13 cellular contexts compared by ENCODE assay signal in genomic region chr14:71400821-71401447, GRCh38.
DNase-seq lines count a peak whose midpoint lies in the region; ATAC-seq, FAIRE-seq and TF ChIP-seq lines count a peak whose summit lies in the region.
"Had no signal": no experiment of that assay in that cellular context is flagged by ENCODE, and none has a peak within 500 bp of the region (broad histone marks: within the 10 kb centered on the region; RNA-seq: fewer than 3 reads in every experiment).

No MANE protein-coding gene starts in this region.

- H3K9me2 ChIP-seq in Loucy (replicated peaks; ENCODE audit: low read depth, low read length), result no peaks in the 10 kb centered on the region

- no peaks in the 10 kb centered on the region for H3K27me3 ChIP-seq in Loucy (ENCODE audit: insufficient read depth, low read length, poor library complexity, severe bottlenecking)
- H3K27me3 ChIP-seq in adrenal gland, result no peaks in the 10 kb centered on the region

- no peak overlapping the region for H2AFZ ChIP-seq in Loucy (ENCODE audit: low read length)

- peaks cover 5% of the 10 kb centered on the region for H3K9me3 Mint-ChIP-seq in nephron progenitor cell

- H3K4me2 ChIP-seq in Loucy (ENCODE audit: low read depth, low read length, poor library complexity, severe bottlenecking), result peak overlapping the region; percentile 41

- TF ChIP-seq CTCF in Loucy (conservative IDR thresholded peaks at IDR 0.05; ENCODE audit: low read length) (no peak), astrocyte of the cerebellum (IDR thresholded peaks at IDR 0.05; ENCODE audit: low read depth, low read length, missing control alignments) (no peak), nephron progenitor cell (IDR thresholded peaks at IDR 0.05) (no peak), adrenal gland (IDR thresholded peaks at IDR 0.05) (no peak)

- peak; percentile 95 for FAIRE-seq in GM12891 (lab: Jason Lieb, UNC)

- TF ChIP-seq POLR2A in GM12891 (IDR thresholded peaks at IDR 0.05; ENCODE audit: low read depth, low read length) (0 out of 2 replicates have a peak, but pooled peaks have one; percentile 46), adrenal gland (IDR thresholded peaks at IDR 0.05) (no peak)

- peak overlapping the region; percentile 3 for H3K9ac ChIP-seq in Loucy (ENCODE audit: low read depth, low read length, poor library complexity, severe bottlenecking)

- H3K4me3 ChIP-seq in Loucy (ENCODE audit: low read length, poor library complexity, severe bottlenecking), result peak overlapping the region; percentile 2
- no peak overlapping the region for H3K4me3 ChIP-seq in astrocyte of the cerebellum (ENCODE audit: low read depth, low read length)
- H3K4me3 ChIP-seq in adrenal gland, result no peak overlapping the region
- H3K4me3 ChIP-seq: skin epidermis had no signal

- H3K4me1 ChIP-seq in Loucy (ENCODE audit: insufficient read depth, low read length, poor library complexity, severe bottlenecking), result peaks cover 33% of the 10 kb centered on the region
- H3K4me1 ChIP-seq in adrenal gland (replicated peaks in 1 of 2), result peaks cover 4 to 40% of the 10 kb centered on the region in 2 donors

- H3K27ac ChIP-seq in adrenal gland, result no peak overlapping the region
- H3K27ac ChIP-seq: RWPE1 had no signal

- H3K9me3 ChIP-seq in Loucy (ENCODE audit: insufficient read depth, low read depth, low read length), result no peaks in the 10 kb centered on the region
- H3K9me3 ChIP-seq in adrenal gland (replicated peaks in 1 of 3), result no peaks in the 10 kb centered on the region

- H3K27ac Mint-ChIP-seq in nephron progenitor cell, result peak overlapping the region; percentile 44

- DNase-seq in GM12891 (ENCODE audit: insufficient read length, low spot score) (no peak), astrocyte of the cerebellum (ENCODE audit: low read depth) (peak; percentile 12), nephron progenitor cell (no peak), KG1 (lab: John Stamatoyannopoulos, UW) (no peak), adrenal gland (no peak), NCI-H1436 (lab: John Stamatoyannopoulos, UW) (no peak)
- DNase-seq: DMS53; effector CD8-positive, alpha-beta T cell; NCI-H146 had no signal

- H3K4me3 Mint-ChIP-seq in nephron progenitor cell, result no peak overlapping the region

- H3K4me1 Mint-ChIP-seq in nephron progenitor cell, result peaks cover 15% of the 10 kb centered on the region

- intact Hi-C loops in adrenal gland (cut with DNase I), result no loop called here

- no peaks in the 10 kb centered on the region for H3F3A ChIP-seq in Loucy (ENCODE audit: low read depth)

- no peaks in the 10 kb centered on the region for H3K27me3 Mint-ChIP-seq in nephron progenitor cell (ENCODE audit: low read depth, poor library complexity)

- peaks cover 27% of the 10 kb centered on the region for H4K20me1 ChIP-seq in Loucy (ENCODE audit: insufficient read depth, low read length, poor library complexity, severe bottlenecking)

- in situ Hi-C loops in astrocyte of the cerebellum (cut with HindIII; ENCODE audit: low sequenced_read_pairs), result no loop called here

- H3K36me3 ChIP-seq in Loucy (ENCODE audit: insufficient read depth, low read length) (peaks cover 10% of the 10 kb centered on the region), adrenal gland (replicated peaks in 1 of 2) (no peaks in the 10 kb centered on the region)

- H3K36me3 Mint-ChIP-seq in nephron progenitor cell (ENCODE audit: low read depth), result peaks cover 14% of the 10 kb centered on the region

- 50 to 57% (median 54%) methylated on average over 3 of the region's 3 CpGs for WGBS in adrenal gland, 4 donors

- H3K79me2 ChIP-seq in Loucy (ENCODE audit: insufficient read depth, low read length), result peaks cover 87% of the 10 kb centered on the region

- no peak for ATAC-seq in GM19395 (IDR thresholded peaks at IDR 0.05; ENCODE audit: unreplicated experiment)

TF ChIP-seq in GM12891, 5 proteins besides CTCF, POLR2A, EP300 and RAD21:
- TF ChIP-seq SPI1 (IDR thresholded peaks at IDR 0.05; ENCODE audit: low read depth, low read length) (peak; percentile 76), TAF1 (IDR thresholded peaks at IDR 0.05; ENCODE audit: low read depth, low read length) (no peak), POLR2AphosphoS5 (IDR thresholded peaks at IDR 0.05; ENCODE audit: low read depth, low read length) (peak; percentile 25; the same call in 1 of the 2 replicates), PAX5 (IDR thresholded peaks at IDR 0.05; ENCODE audit: insufficient read depth, low read length, severe bottlenecking) (no peak)
